Comparison of ENCODE assay signal across 1 cellular context in genomic region chr22:21014202-21015050, GRCh38.
A peak's percentile ranks its signal among the peaks of the same experiment; 100 is the strongest.
TF ChIP-seq lines count a peak whose summit lies in the region.

No MANE protein-coding gene starts in this region.

TF ChIP-seq in K562, 482 proteins besides CTCF, POLR2A, EP300 and RAD21 (continued from another document and continues in another):
- TF ChIP-seq STAG1 (CRISPR knock-in tag; IDR thresholded peaks at IDR 0.05; ENCODE audit: borderline replicate concordance) (no peak), ELK3 (CRISPR knock-in tag; IDR thresholded peaks at IDR 0.05) (no peak; the same call in 1 of the 2 replicates), PHF21A (IDR thresholded peaks at IDR 0.05; ENCODE audit: borderline replicate concordance, low read depth) (no peak), SMC3 (conservative IDR thresholded peaks at IDR 0.05; ENCODE audit: insufficient read depth, low read depth, low read length) (0 out of 2 replicates have a peak, but pooled peaks have one; percentile 28), DPF2 (IDR thresholded peaks at IDR 0.05) (no peak), ATF6 (CRISPR knock-in tag; IDR thresholded peaks at IDR 0.05) (no peak), USF2 (CRISPR knock-in tag; IDR thresholded peaks at IDR 0.05) (no peak), ZNF318 (IDR thresholded peaks at IDR 0.05; ENCODE audit: borderline replicate concordance in 1 of 2, low read depth in 1 of 2) (no peak), NONO (IDR thresholded peaks at IDR 0.05; ENCODE audit: low read depth in 2 of 2, low read length in 1 of 2) (no peak), ZNF395 (CRISPR knock-in tag; IDR thresholded peaks at IDR 0.05) (no peak), HIVEP1 (CRISPR knock-in tag; IDR thresholded peaks at IDR 0.05) (peak; percentile 91), ZNF133 (CRISPR knock-in tag; IDR thresholded peaks at IDR 0.05) (peak; percentile 94), FUS (optimal IDR thresholded peaks at IDR 0.05; ENCODE audit: low read depth, low read length) (no peak), GMEB1 (CRISPR knock-in tag; IDR thresholded peaks at IDR 0.05) (peak; percentile 93), RBM17 (IDR thresholded peaks at IDR 0.05; ENCODE audit: borderline replicate concordance, low read depth, low read length) (no peak), MNT (conservative IDR thresholded peaks at IDR 0.05) (no peak), SREBF1 (IDR thresholded peaks at IDR 0.05; ENCODE audit: borderline replicate concordance, low read depth, low read length) (peak; percentile 60), CSDE1 (IDR thresholded peaks at IDR 0.05) (no peak), ZNF699 (CRISPR knock-in tag; IDR thresholded peaks at IDR 0.05; ENCODE audit: insufficient replicate concordance) (no peak), KDM1A (IDR thresholded peaks at IDR 0.05) (no peak), ZZZ3 (IDR thresholded peaks at IDR 0.05) (no peak), SIRT6 (IDR thresholded peaks at IDR 0.05; ENCODE audit: low read depth, low read length) (no peak), ATF7 (IDR thresholded peaks at IDR 0.05) (no peak), TCF7 (IDR thresholded peaks at IDR 0.05; ENCODE audit: borderline replicate concordance) (no peak), GTF2A2 (tag; IDR thresholded peaks at IDR 0.05) (no peak), FOXK2 (conservative IDR thresholded peaks at IDR 0.05 in 1 of 2, IDR thresholded peaks at IDR 0.05 in 1 of 2; ENCODE audit: low read depth in 2 of 2) (no peak), L3MBTL2 (IDR thresholded peaks at IDR 0.05) (no peak), ETS1 (conservative IDR thresholded peaks at IDR 0.05; ENCODE audit: control insufficient read depth, low read depth, low read length) (no peak), CCNT2 (IDR thresholded peaks at IDR 0.05; ENCODE audit: borderline replicate concordance, extremely low read depth, insufficient read length, low read depth, low read length) (no peak), ARID2 (IDR thresholded peaks at IDR 0.05) (no peak), CC2D1A (IDR thresholded peaks at IDR 0.05) (no peak), ZBTB17 (CRISPR knock-in tag; IDR thresholded peaks at IDR 0.05) (peak; percentile 90), ZNF57 (CRISPR knock-in tag; IDR thresholded peaks at IDR 0.05) (peak; percentile 96), ZNF253 (CRISPR knock-in tag; conservative IDR thresholded peaks at IDR 0.05) (no peak), ESRRB (CRISPR knock-in tag; IDR thresholded peaks at IDR 0.05; ENCODE audit: borderline replicate concordance) (no peak), FOXA3 (CRISPR knock-in tag; conservative IDR thresholded peaks at IDR 0.05 in 1 of 2, IDR thresholded peaks at IDR 0.05 in 1 of 2) (no peak; a peak in 1 of 4 replicates), U2AF1 (optimal IDR thresholded peaks at IDR 0.05; ENCODE audit: low read depth, low read length) (no peak), ZNF639 (CRISPR knock-in tag; conservative IDR thresholded peaks at IDR 0.05 in 1 of 2, IDR thresholded peaks at IDR 0.05 in 1 of 2) (no peak), DMBX1 (CRISPR knock-in tag; IDR thresholded peaks at IDR 0.05; ENCODE audit: borderline replicate concordance) (no peak), SRSF3 (IDR thresholded peaks at IDR 0.05; ENCODE audit: insufficient read depth, low read length) (no peak), PRMT5 (CRISPR knock-in tag; IDR thresholded peaks at IDR 0.05) (no peak), NR2C2 (CRISPR knock-in tag; IDR thresholded peaks at IDR 0.05) (no peak), NR2C2 (tag; IDR thresholded peaks at IDR 0.05) (no peak), NFXL1 (CRISPR knock-in tag; IDR thresholded peaks at IDR 0.05) (peak; percentile 17; the same call in 1 of the 2 replicates), HNRNPLL (IDR thresholded peaks at IDR 0.05; ENCODE audit: low read depth, low read length, poor library complexity, severe bottlenecking) (peak; percentile 99), ZNF12 (CRISPR knock-in tag; IDR thresholded peaks at IDR 0.05) (no peak)
